ENCODE assay signal across 29 cellular contexts in genomic region chr11:76801736-76802135, GRCh38. TPM values are rescaled to one million over a fixed set of nuclear protein-coding genes. Genes with fewer than 3 reads are reported as not detected.
A peak's percentile ranks its signal among the peaks of the same experiment; 100 is the strongest.
DNase-seq lines count a peak whose midpoint lies in the region; ATAC-seq and TF ChIP-seq lines count a peak whose summit lies in the region.
"Had no signal": no experiment of that assay in that cellular context is flagged by ENCODE, and none has a peak within 500 bp of the region (broad histone marks: within the 10 kb centered on the region; RNA-seq: fewer than 3 reads in every experiment).

No MANE protein-coding gene starts in this region.

- H2BK5ac ChIP-seq in IMR-90 (ENCODE audit: low read depth, low read length, poor library complexity, severe bottlenecking) (peak overlapping the region; percentile 9), mesenchymal stem cell (ENCODE audit: low read depth, low read length, poor library complexity, severe bottlenecking) (no peak overlapping the region)

- H3K4ac ChIP-seq in IMR-90 (ENCODE audit: low read depth, low read length) (no peak overlapping the region), mesenchymal stem cell (ENCODE audit: low read depth in 1 of 2, low read length in 2 of 2) (peak overlapping the region in 1 of 2 experiments; percentile 47)

- H4K5ac ChIP-seq in IMR-90 (ENCODE audit: low read depth, low read length), result 0 out of 2 replicates have a peak overlapping the region, but pooled peaks have one; percentile 15

- peaks cover 71% of the 10 kb centered on the region for H3F3A ChIP-seq in PC-9 (ENCODE audit: insufficient read depth, low read depth)

- no peaks in the 10 kb centered on the region for H3K79me1 ChIP-seq in IMR-90 (ENCODE audit: low read depth in 1 of 2, low read length in 2 of 2)
- peaks cover 26% of the 10 kb centered on the region for H3K79me1 ChIP-seq in mesenchymal stem cell (replicated peaks; ENCODE audit: low read length, poor library complexity, severe bottlenecking)

- H4K91ac ChIP-seq in IMR-90 (ENCODE audit: insufficient read depth, low read depth, low read length) (peak overlapping the region; percentile 64), mesenchymal stem cell (ENCODE audit: low read length) (no peak overlapping the region)

- ATAC-seq in IMR-90 (ENCODE audit: low read depth), result peak; percentile 22
- no peak for ATAC-seq in GM21737 (IDR thresholded peaks at IDR 0.05; ENCODE audit: unreplicated experiment)
- ATAC-seq: esophagus mucosa, left ventricle myocardium superior, natural killer cell, SK-N-SH treated with all-trans-retinoic acid at 6 μM for 48 hours had no signal

- H4K20me1 ChIP-seq in IMR-90 (ENCODE audit: insufficient read depth, low read length) (peaks cover 37% of the 10 kb centered on the region), PC-9 (ENCODE audit: insufficient read depth) (peaks cover 23% of the 10 kb centered on the region)

- H3K18ac ChIP-seq in IMR-90 (ENCODE audit: low read depth, low read length), result peak overlapping the region; percentile 79
- no peak overlapping the region for H3K18ac ChIP-seq in mesenchymal stem cell (ENCODE audit: low read depth in 1 of 2, low read length in 2 of 2)

- H3K27ac ChIP-seq in IMR-90 (ENCODE audit: insufficient read depth, low read length), result no peak overlapping the region
- no peak overlapping the region for H3K27ac ChIP-seq in PC-9
- no peak overlapping the region for H3K27ac ChIP-seq in mesenchymal stem cell (ENCODE audit: low read length, poor library complexity, severe bottlenecking)
- H3K27ac ChIP-seq: cardiac muscle cell, KMS-11, spleen, WERI-Rb-1 had no signal

- no CpG with 5 or more reads among the region's 2 CpGs for WGBS in IMR-90 (ENCODE audit: extremely low coverage in 2 of 2, insufficient read length in 1 of 2), 2 experiments
- no CpG with 5 or more reads among the region's 2 CpGs for WGBS in mesenchymal stem cell

- H3K9ac ChIP-seq in IMR-90 (ENCODE audit: low read depth, low read length), result no peak overlapping the region
- H3K9ac ChIP-seq in mesenchymal stem cell (ENCODE audit: low read length), result no peak overlapping the region
- H3K9ac ChIP-seq: GM23248, KMS-11 had no signal

- 0 out of 2 replicates have a peak overlapping the region, but pooled peaks have one; percentile 59 for H2AK5ac ChIP-seq in IMR-90 (ENCODE audit: low read depth, low read length)
- no peak overlapping the region for H2AK5ac ChIP-seq in mesenchymal stem cell (ENCODE audit: low read length, severe bottlenecking)

- peak overlapping the region in 1 of 2 experiments; percentile 29 for H2BK12ac ChIP-seq in mesenchymal stem cell (ENCODE audit: low read length in 2 of 2)

- H4K8ac ChIP-seq in IMR-90 (ENCODE audit: low read depth in 2 of 2, low read length in 2 of 2) (no peak overlapping the region), mesenchymal stem cell (ENCODE audit: low read length) (no peak overlapping the region)

- dilution Hi-C loops in IMR-90 (cut with HindIII; ENCODE audit: low sequenced_read_pairs, unreplicated experiment), result no loop called here

- no peak overlapping the region for H2AK9ac ChIP-seq in IMR-90 (replicated peaks; ENCODE audit: low read depth, low read length, poor library complexity)

- H3K9me1 ChIP-seq in IMR-90 (ENCODE audit: insufficient read depth, low read length), result peaks cover 25% of the 10 kb centered on the region

- peaks cover 0 to 2% (median 0%) of the 10 kb centered on the region in 6 donors for H3K9me3 Mint-ChIP-seq in immature natural killer cell
- H3K9me3 Mint-ChIP-seq: CD4-positive, alpha-beta T cell; natural killer cell; stimulated activated naive CD8-positive, alpha-beta T cell treated with anti-CD3 and anti-CD28 coated beads, Interleukin-15, Interleukin-2, amounts not matched to agents 100 ng/mL and 50 ng/mL, for 24 hours had no signal

- CTCF ChIA-PET in IMR-90 (lab: Yijun Ruan, JAX) (interaction anchor here (1.1 to 1.6 kb wide), 3 partner anchors 67 to 117 kb away, joined by 3 to 6 read pairs (median 4); no protein-coding TSS in a partner anchor), PC-9 (lab: Charles Lee) (interaction anchor here (0.6 to 1.7 kb wide), 2 partner anchors 117 to 388 kb away, joined by 4 to 6 read pairs; no protein-coding TSS in a partner anchor)

- no peaks in the 10 kb centered on the region for H3K9me2 ChIP-seq in PC-9 (ENCODE audit: insufficient read depth)

- H3K79me2 ChIP-seq in PC-9 (ENCODE audit: low read depth), result peaks cover 25% of the 10 kb centered on the region

- TF ChIP-seq POLR2A in IMR-90 (IDR thresholded peaks at IDR 0.05; ENCODE audit: low read depth, low read length), result no peak

- no peaks in the 10 kb centered on the region for H3K9me3 ChIP-seq in IMR-90 (ENCODE audit: control insufficient read depth, insufficient read depth, low read length)
- H3K9me3 ChIP-seq in PC-9 (ENCODE audit: insufficient read depth, low read depth), result no peaks in the 10 kb centered on the region
- H3K9me3 ChIP-seq in mesenchymal stem cell (ENCODE audit: control insufficient read depth, low read length), result no peaks in the 10 kb centered on the region
- H3K9me3 ChIP-seq: spleen, tibial nerve had no signal

- H3K4me1 ChIP-seq in IMR-90 (ENCODE audit: control insufficient read depth, insufficient read depth, low read length) (peaks cover 40% of the 10 kb centered on the region), PC-9 (replicated peaks; ENCODE audit: insufficient read depth) (peaks cover 39% of the 10 kb centered on the region), mesenchymal stem cell (ENCODE audit: control insufficient read depth, insufficient read depth, low read depth, low read length) (peaks cover 15% of the 10 kb centered on the region)

- in situ Hi-C loops in IMR-90 (cut with MboI; ENCODE audit: low sequenced_read_pairs), result no loop called here

- H2BK20ac ChIP-seq in IMR-90 (ENCODE audit: low read depth, low read length), result no peak overlapping the region

- BruUV-seq in IMR-90 (replicated peaks; lab: Mats Ljungman, UMichigan) (no TSS peak), PC-9 (replicated peaks; lab: Mats Ljungman, UMichigan) (no TSS peak)

- H3K27ac Mint-ChIP-seq in immature natural killer cell, result no peak overlapping the region
- H3K27ac Mint-ChIP-seq: CD4-positive, alpha-beta T cell; natural killer cell; stimulated activated naive CD8-positive, alpha-beta T cell treated with anti-CD3 and anti-CD28 coated beads, Interleukin-15, Interleukin-2, amounts not matched to agents 100 ng/mL and 50 ng/mL, for 24 hours had no signal

- H3K36me3 Mint-ChIP-seq in immature natural killer cell, result no peaks in the 10 kb centered on the region
- H3K36me3 Mint-ChIP-seq: natural killer cell had no signal

- H3K4me1 Mint-ChIP-seq in immature natural killer cell, result peaks cover 0 to 9% of the 10 kb centered on the region in 2 donors

- POLR2A ChIA-PET in IMR-90 (lab: Charles Lee; ENCODE audit: unreplicated experiment), result interaction anchor here (0.6 kb wide), 1 partner anchor 12 kb away, joined by 4 read pairs; no protein-coding TSS in a partner anchor
- POLR2A ChIA-PET in PC-9 (lab: Charles Lee; ENCODE audit: unreplicated experiment), result interaction anchor here (0.6 kb wide), 2 partner anchors 58 to 502 kb away, joined by 3 to 5 read pairs; no protein-coding TSS in a partner anchor

- H3K4me3 ChIP-seq in IMR-90 (ENCODE audit: insufficient read depth, low read depth, low read length) (no peak overlapping the region), PC-9 (no peak overlapping the region), mesenchymal stem cell (ENCODE audit: insufficient read depth in 1 of 2, low read depth in 1 of 2, low read length in 2 of 2) (no peak overlapping the region)
- H3K4me3 ChIP-seq: cardiac muscle cell, GM23248, spleen, tibial nerve had no signal

- intact Hi-C loops in IMR-90 (cut with micrococcal nuclease) (no loop called here), PC-9 (cut with micrococcal nuclease; ENCODE audit: unreplicated experiment) (no loop called here)

- H2BK15ac ChIP-seq in IMR-90 (ENCODE audit: low read depth, low read length) (no peak overlapping the region; the same call in 2 of the 3 replicates), mesenchymal stem cell (ENCODE audit: low read depth, poor library complexity, severe bottlenecking) (no peak overlapping the region)

- H3K23ac ChIP-seq in IMR-90 (ENCODE audit: low read depth, low read length) (no peak overlapping the region), mesenchymal stem cell (ENCODE audit: low read length in 2 of 2) (no peak overlapping the region)

- no peak for TF ChIP-seq CTCF in IMR-90 (conservative IDR thresholded peaks at IDR 0.05; ENCODE audit: low read depth, low read length)
- no peak for TF ChIP-seq CTCF in PC-9 (conservative IDR thresholded peaks at IDR 0.05)

- H2AFZ ChIP-seq in IMR-90 (replicated peaks; ENCODE audit: low read length, poor library complexity) (no peak overlapping the region), PC-9 (no peak overlapping the region), mesenchymal stem cell (ENCODE audit: low read depth, low read length) (no peak overlapping the region)

- no peaks in the 10 kb centered on the region for H3K27me3 ChIP-seq in IMR-90 (ENCODE audit: control insufficient read depth, insufficient read depth, low read length)
- H3K27me3 ChIP-seq in PC-9 (ENCODE audit: insufficient read depth, low read depth), result no peaks in the 10 kb centered on the region
- H3K27me3 ChIP-seq in mesenchymal stem cell (ENCODE audit: control insufficient read depth in 1 of 2, insufficient read depth in 1 of 2, low read length in 2 of 2), result no peaks in the 10 kb centered on the region
- H3K27me3 ChIP-seq: cardiac muscle cell, tibial nerve had no signal

- no peak for TF ChIP-seq RAD21 in IMR-90 (IDR thresholded peaks at IDR 0.05; ENCODE audit: low read length)

- H3K4me3 Mint-ChIP-seq in immature natural killer cell, result no peak overlapping the region
- H3K4me3 Mint-ChIP-seq: CD4-positive, alpha-beta T cell; natural killer cell; stimulated activated naive CD8-positive, alpha-beta T cell treated with anti-CD3 and anti-CD28 coated beads, Interleukin-15, Interleukin-2, amounts not matched to agents 100 ng/mL and 50 ng/mL, for 24 hours had no signal

- H3K56ac ChIP-seq in IMR-90 (ENCODE audit: extremely low read depth, insufficient read depth, low read length), result no peak overlapping the region

- H3K27me3 Mint-ChIP-seq in immature natural killer cell (ENCODE audit: low read depth in 3 of 3), result peaks cover 0 to 6% (median 6%) of the 10 kb centered on the region in 3 donors

- peak overlapping the region; percentile 45 for H2BK120ac ChIP-seq in IMR-90 (ENCODE audit: low read depth, low read length)
- no peak overlapping the region for H2BK120ac ChIP-seq in mesenchymal stem cell (ENCODE audit: low read depth, low read length)

- H3K36me3 ChIP-seq in IMR-90 (ENCODE audit: control insufficient read depth, insufficient read depth, low read length), result peaks cover 11% of the 10 kb centered on the region
- peaks cover 22% of the 10 kb centered on the region for H3K36me3 ChIP-seq in PC-9 (ENCODE audit: low read depth)
- H3K36me3 ChIP-seq in mesenchymal stem cell (ENCODE audit: control insufficient read depth in 1 of 2, insufficient read depth in 2 of 2, low read depth in 1 of 2, low read length in 2 of 2), result peaks cover 19 to 24% of the 10 kb centered on the region in 2 experiments

- H3K4me2 ChIP-seq in IMR-90 (ENCODE audit: low read depth, low read length), result peak overlapping the region; percentile 49; the same call in 1 of the 2 replicates
- peak overlapping the region; percentile 6; the same call in 1 of the 2 replicates for H3K4me2 ChIP-seq in PC-9
- H3K4me2 ChIP-seq in mesenchymal stem cell (ENCODE audit: low read length, poor library complexity, severe bottlenecking), result no peak overlapping the region
- H3K4me2 ChIP-seq: KMS-11 had no signal

- H3K14ac ChIP-seq in IMR-90 (replicated peaks; ENCODE audit: low read depth, low read length) (no peak overlapping the region), mesenchymal stem cell (ENCODE audit: low read length in 2 of 2) (no peak overlapping the region)

- DNase-seq in DMS153 (lab: John Stamatoyannopoulos, UW), result peak; percentile 54
- DNase-seq in IMR-90, result peak; percentile 59
- no peak for DNase-seq in PC-9
- DNase-seq in mesenchymal stem cell, result peak; percentile 85
- no peak for DNase-seq in immature natural killer cell
- DNase-seq in stimulated activated CD4-positive, alpha-beta T cell treated with anti-CD3 and anti-CD28 coated beads, Interleukin-12 subunit alpha, Interleukin-12 subunit beta, amount 100 ng/mL, for 4 hours, result no peak
- DNase-seq: activated naive CD4-positive, alpha-beta T cell treated with anti-CD3 and anti-CD28 coated beads, Interleukin-2, amount 50 U/mL, for 16 hours; anterior cingulate cortex; CD4-positive, alpha-beta T cell; cortex of kidney; foreskin melanocyte; GF-D8; GM23248; left ventricle myocardium superior; MV-4-11; natural killer cell; NCI-H187; NCI-H524 treated with DMSO at 0.1 percent for 48 hours; retina; T-helper 2 cell; WERI-Rb-1 had no signal

RNA-seq across cellular contexts. Expression of gene TSKU, which starts 18.6 kb away (rescaled TPM):
- total RNA-seq in IMR-90 (2012; rRNA removed) (6.4 and 6.8 TPM in 2 replicates), PC-9 (2021) (89.3 and 99.4 TPM in 2 replicates)
- polyA plus RNA-seq in IMR-90 (2012; rRNA removed) (26.6 and 28.7 TPM in 2 replicates), immature natural killer cell (not detected)
- polyA plus RNA-seq in IMR-90 (2012; cell fraction: cytosol; rRNA removed), result 13.1 and 43.5 TPM in 2 replicates
- polyA plus RNA-seq in IMR-90 (2012; cell fraction: nucleus; rRNA removed; ENCODE audit: low replicate concordance), result 11.3 and 20.6 TPM in 2 replicates
- polyA plus RNA-seq in mesenchymal stem cell (2013, experiment 1 of 2), result 47.5 TPM
- polyA plus RNA-seq in mesenchymal stem cell (2013, experiment 2 of 2), result 48.4 TPM
- total RNA-seq: natural killer cell had no signal

RNA-seq across cellular contexts. Expression of gene ACER3, which starts 59.0 kb away (rescaled TPM):
- total RNA-seq in IMR-90 (2012; rRNA removed) (10.0 and 10.3 TPM in 2 replicates), PC-9 (2021) (15.8 and 21.3 TPM in 2 replicates)
- polyA plus RNA-seq in IMR-90 (2012; rRNA removed) (3.3 and 3.5 TPM in 2 replicates), immature natural killer cell (1 to 10 TPM; 3.3 to 8.4 (median 5.3) TPM)
- polyA plus RNA-seq in IMR-90 (2012; cell fraction: cytosol; rRNA removed), result 0.74 and 5.6 TPM in 2 replicates
- 2.0 and 5.1 TPM in 2 replicates for polyA plus RNA-seq in IMR-90 (2012; cell fraction: nucleus; rRNA removed; ENCODE audit: low replicate concordance)
- 9.7 TPM for polyA plus RNA-seq in mesenchymal stem cell (2013, experiment 1 of 2)
- 11.0 TPM for polyA plus RNA-seq in mesenchymal stem cell (2013, experiment 2 of 2)

Comparison
In these comparisons a context has a peak if more than half of its experiments do, and no peak if none do; other contexts are left out.
1. DNase-seq: peak in DMS153 (single experiment), IMR-90 (single experiment) and mesenchymal stem cell (single experiment); none in PC-9 (0 of 2), immature natural killer cell (0 of 3) and stimulated activated CD4-positive, alpha-beta T cell treated with anti-CD3 and anti-CD28 coated beads, Interleukin-12 subunit alpha, Interleukin-12 subunit beta, amount 100 ng/mL, for 4 hours (single experiment).
2. RNA of gene TSKU, which starts 18.6 kb away (total RNA-seq): 89.3 to 99.4 TPM in PC-9; 6.4 to 6.8 TPM in IMR-90; every median in the first group is over 10 times any median in the second.